Comparison of ENCODE assay signal across 15 cellular contexts in genomic region chr18:57352271-57352701, GRCh38. TPM values are rescaled to one million over a fixed set of nuclear protein-coding genes. Genes with fewer than 3 reads are reported as not detected.
A peak's percentile ranks its signal among the peaks of the same experiment; 100 is the strongest.
DNase-seq lines count a peak whose midpoint lies in the region; ATAC-seq and TF ChIP-seq lines count a peak whose summit lies in the region.
"Had no signal": no experiment of that assay in that cellular context is flagged by ENCODE, and none has a peak within 500 bp of the region (broad histone marks: within the 10 kb centered on the region; RNA-seq: fewer than 3 reads in every experiment).

A gene with protein sequence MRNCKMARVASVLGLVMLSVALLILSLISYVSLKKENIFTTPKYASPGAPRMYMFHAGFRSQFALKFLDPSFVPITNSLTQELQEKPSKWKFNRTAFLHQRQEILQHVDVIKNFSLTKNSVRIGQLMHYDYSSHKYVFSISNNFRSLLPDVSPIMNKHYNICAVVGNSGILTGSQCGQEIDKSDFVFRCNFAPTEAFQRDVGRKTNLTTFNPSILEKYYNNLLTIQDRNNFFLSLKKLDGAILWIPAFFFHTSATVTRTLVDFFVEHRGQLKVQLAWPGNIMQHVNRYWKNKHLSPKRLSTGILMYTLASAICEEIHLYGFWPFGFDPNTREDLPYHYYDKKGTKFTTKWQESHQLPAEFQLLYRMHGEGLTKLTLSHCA (plus strand): TSS chr18:57352557. CDS start chr18:57352847, 290 bp downstream.

- WGBS in IMR-90 (ENCODE audit: extremely low coverage in 2 of 2, insufficient read length in 1 of 2), 2 experiments, result 7% methylated on average over 16 of the region's 38 CpGs; no CpG with 5 or more reads in 1 of the 2 experiments

- H3K4me3 ChIP-seq in IMR-90 (ENCODE audit: insufficient read depth, low read depth, low read length) (no peak within 1 kb of the TSS), A673 (ENCODE audit: low read depth, low read length, poor library complexity, severe bottlenecking) (no peak within 1 kb of the TSS)
- H3K4me3 ChIP-seq: colonic mucosa, SJSA1 had no signal

- H4K5ac ChIP-seq in IMR-90 (ENCODE audit: low read depth, low read length), result no peak within 1 kb of the TSS

- CTCF ChIA-PET in IMR-90 (lab: Yijun Ruan, JAX) (no interaction called here), A673 (lab: Charles Lee) (no interaction called here)

- H3K9me3 ChIP-seq in IMR-90 (ENCODE audit: control insufficient read depth, insufficient read depth, low read length) (no peaks in the 10 kb centered on the region; the same call in 1 of the 2 replicates), A673 (ENCODE audit: low read depth, low read length, poor library complexity, severe bottlenecking) (no peaks in the 10 kb centered on the region)
- H3K9me3 ChIP-seq: colonic mucosa had no signal

- peak; percentile 64 for DNase-seq in COR-L47 (lab: John Stamatoyannopoulos, UW)
- DNase-seq in IMR-90, result no peak
- peak; percentile 31 for DNase-seq in iPS-NIHi7 (ENCODE audit: extremely low spot score)
- DNase-seq in activated T-cell treated with anti-CD3 and anti-CD28 coated beads, Interleukin-2, amount 50 U/mL, for 48 hours, result no peak
- DNase-seq in stimulated activated CD4-positive, alpha-beta T cell treated with anti-CD3 and anti-CD28 coated beads, Interleukin-2, amount 100 ng/mL, for 24 hours, result no peak
- DNase-seq in A673 (ENCODE audit: low spot score), result no peak
- DNase-seq: activated CD8-positive, alpha-beta memory T cell treated with anti-CD3 and anti-CD28 coated beads, Interleukin-2, amount 50 U/mL, for 4 hours; activated naive CD8-positive, alpha-beta T cell treated with anti-CD3 and anti-CD28 coated beads for 36 hours; colonic mucosa; right cardiac atrium; stomach had no signal

- H2AFZ ChIP-seq in IMR-90 (replicated peaks; ENCODE audit: low read length, poor library complexity), result peak within 1 kb of the TSS; percentile 43

- H3K18ac ChIP-seq in IMR-90 (ENCODE audit: low read depth, low read length), result no peak within 1 kb of the TSS

- no peak for TF ChIP-seq POLR2A in IMR-90 (IDR thresholded peaks at IDR 0.05; ENCODE audit: low read depth, low read length)

- intact Hi-C loops in IMR-90 (cut with micrococcal nuclease) (loop anchor here (5.0 kb wide), 1 partner anchor 245 kb away; no protein-coding TSS in a partner anchor), A673 (cut with micrococcal nuclease; ENCODE audit: unreplicated experiment) (no loop called here)

- no peak within 1 kb of the TSS for H2BK15ac ChIP-seq in IMR-90 (ENCODE audit: low read depth, low read length)

- H3K36me3 ChIP-seq in IMR-90 (ENCODE audit: control insufficient read depth, insufficient read depth, low read length) (no peaks in the 10 kb centered on the region), A673 (ENCODE audit: insufficient read depth, low read length, poor library complexity, severe bottlenecking) (no peaks in the 10 kb centered on the region)
- H3K36me3 ChIP-seq: colonic mucosa, SJSA1, stomach had no signal

- H3K27ac ChIP-seq in IMR-90 (ENCODE audit: insufficient read depth, low read length) (no peak within 1 kb of the TSS), angular gyrus (ENCODE audit: low read depth, low read length) (peak within 1 kb of the TSS; percentile 88), A673 (ENCODE audit: low read depth, low read length, poor library complexity, severe bottlenecking) (no peak within 1 kb of the TSS)
- H3K27ac ChIP-seq: colonic mucosa, SJSA1, stomach had no signal

- H3K14ac ChIP-seq in IMR-90 (replicated peaks; ENCODE audit: low read depth, low read length), result no peak within 1 kb of the TSS

- H3K4me1 ChIP-seq in IMR-90 (ENCODE audit: control insufficient read depth, insufficient read depth, low read length), result no peaks in the 10 kb centered on the region
- H3K4me1 ChIP-seq in A673 (ENCODE audit: insufficient read depth, low read length, poor library complexity, severe bottlenecking), result no peaks in the 10 kb centered on the region
- H3K4me1 ChIP-seq: colonic mucosa, SJSA1 had no signal

- BruUV-seq in IMR-90 (replicated peaks; lab: Mats Ljungman, UMichigan) (no TSS peak), A673 (replicated peaks; lab: Mats Ljungman, UMichigan) (no TSS peak)

- H3K27me3 ChIP-seq in IMR-90 (ENCODE audit: control insufficient read depth, insufficient read depth, low read length), result peaks cover 23% of the 10 kb centered on the region
- H3K27me3 ChIP-seq in A673 (replicated peaks; ENCODE audit: insufficient read depth, low read depth, low read length, poor library complexity), result peaks cover 99% of the 10 kb centered on the region

- dilution Hi-C loops in IMR-90 (cut with HindIII; ENCODE audit: low sequenced_read_pairs, unreplicated experiment), result no loop called here

- H3K4me2 ChIP-seq in IMR-90 (ENCODE audit: low read depth, low read length), result no peak within 1 kb of the TSS

- no peaks in the 10 kb centered on the region for H3K79me1 ChIP-seq in IMR-90 (ENCODE audit: low read depth in 1 of 2, low read length in 2 of 2)

- H4K20me1 ChIP-seq in IMR-90 (ENCODE audit: insufficient read depth, low read length), result no peaks in the 10 kb centered on the region

- TF ChIP-seq CTCF in IMR-90 (conservative IDR thresholded peaks at IDR 0.05; ENCODE audit: low read depth, low read length), result no peak
- TF ChIP-seq CTCF in A673 (conservative IDR thresholded peaks at IDR 0.05; ENCODE audit: low read depth, low read length), result no peak

- POLR2A ChIA-PET in IMR-90 (lab: Charles Lee; ENCODE audit: unreplicated experiment), result no interaction called here
- POLR2A ChIA-PET in A673 (lab: Charles Lee; ENCODE audit: low non-redundant PET), result no interaction called here

- ATAC-seq in IMR-90 (ENCODE audit: low read depth) (no peak), GM21423 (IDR thresholded peaks at IDR 0.05; ENCODE audit: unreplicated experiment) (no peak)
- ATAC-seq: right cardiac atrium had no signal

- in situ Hi-C loops in IMR-90 (cut with MboI; ENCODE audit: low sequenced_read_pairs), result no loop called here

- H3K9me1 ChIP-seq in IMR-90 (ENCODE audit: insufficient read depth, low read length), result no peaks in the 10 kb centered on the region

- no peak within 1 kb of the TSS for H2AK5ac ChIP-seq in IMR-90 (ENCODE audit: low read depth, low read length)

- no peak for TF ChIP-seq RAD21 in IMR-90 (IDR thresholded peaks at IDR 0.05; ENCODE audit: low read length)

- no peak within 1 kb of the TSS for H4K91ac ChIP-seq in IMR-90 (ENCODE audit: insufficient read depth, low read depth, low read length)

- no peak within 1 kb of the TSS for H3K23ac ChIP-seq in IMR-90 (ENCODE audit: low read depth, low read length)

- no peak within 1 kb of the TSS for H3K4ac ChIP-seq in IMR-90 (ENCODE audit: low read depth, low read length)

- no peak within 1 kb of the TSS for H2AK9ac ChIP-seq in IMR-90 (replicated peaks; ENCODE audit: low read depth, low read length, poor library complexity)

- no peak within 1 kb of the TSS for H4K8ac ChIP-seq in IMR-90 (ENCODE audit: low read depth in 2 of 2, low read length in 2 of 2)

- no peak within 1 kb of the TSS for H3K56ac ChIP-seq in IMR-90 (ENCODE audit: extremely low read depth, insufficient read depth, low read length)

- H2BK120ac ChIP-seq in IMR-90 (ENCODE audit: low read depth, low read length), result no peak within 1 kb of the TSS

- no peak within 1 kb of the TSS for H2BK5ac ChIP-seq in IMR-90 (ENCODE audit: low read depth, low read length, poor library complexity, severe bottlenecking)

- H2BK20ac ChIP-seq in IMR-90 (ENCODE audit: low read depth, low read length), result no peak within 1 kb of the TSS

- no peak within 1 kb of the TSS for H3K9ac ChIP-seq in IMR-90 (ENCODE audit: low read depth, low read length)

TF ChIP-seq in IMR-90, 13 proteins besides CTCF, POLR2A, EP300 and RAD21:
- TF ChIP-seq, protein P1, sequence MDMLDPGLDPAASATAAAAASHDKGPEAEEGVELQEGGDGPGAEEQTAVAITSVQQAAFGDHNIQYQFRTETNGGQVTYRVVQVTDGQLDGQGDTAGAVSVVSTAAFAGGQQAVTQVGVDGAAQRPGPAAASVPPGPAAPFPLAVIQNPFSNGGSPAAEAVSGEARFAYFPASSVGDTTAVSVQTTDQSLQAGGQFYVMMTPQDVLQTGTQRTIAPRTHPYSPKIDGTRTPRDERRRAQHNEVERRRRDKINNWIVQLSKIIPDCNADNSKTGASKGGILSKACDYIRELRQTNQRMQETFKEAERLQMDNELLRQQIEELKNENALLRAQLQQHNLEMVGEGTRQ (IDR thresholded peaks at IDR 0.05; ENCODE audit: low read depth, low read length), result no peak

RNA-seq across cellular contexts. Expression of the gene that starts here (rescaled TPM):
- total RNA-seq in IMR-90 (2012; rRNA removed), result not detected in 2 replicates
- polyA plus RNA-seq in IMR-90 (2012; rRNA removed), result not detected in 2 replicates
- not detected in 2 replicates for polyA plus RNA-seq in IMR-90 (2012; cell fraction: cytosol; rRNA removed)
- not detected in 2 replicates for polyA plus RNA-seq in IMR-90 (2012; cell fraction: nucleus; rRNA removed; ENCODE audit: low replicate concordance)
- total RNA-seq in A673 (2021), result not detected in 2 replicates
- total RNA-seq: activated naive CD8-positive, alpha-beta T cell treated with anti-CD3 and anti-CD28 coated beads for 36 hours; kidney epithelial cell; right cardiac atrium; SJSA1 had no signal

Comparison
In these comparisons a context has a peak if more than half of its experiments do, and no peak if none do; other contexts are left out.
1. DNase-seq: peak in COR-L47 (single experiment) and iPS-NIHi7 (single experiment); none in IMR-90 (single experiment), activated T-cell treated with anti-CD3 and anti-CD28 coated beads, Interleukin-2, amount 50 U/mL, for 48 hours (0 of 2), stimulated activated CD4-positive, alpha-beta T cell treated with anti-CD3 and anti-CD28 coated beads, Interleukin-2, amount 100 ng/mL, for 24 hours (0 of 2) and A673 (single experiment).